In genomic region chr9:136304456-136304855, GRCh38 we compare ENCODE assay signal across 20 cellular contexts. TPM values are rescaled to one million over a fixed set of nuclear protein-coding genes. Genes with fewer than 3 reads are reported as not detected.
DNase-seq lines count a peak whose midpoint lies in the region; ATAC-seq and TF ChIP-seq lines count a peak whose summit lies in the region.
"Had no signal": no experiment of that assay in that cellular context is flagged by ENCODE, and none has a peak within 500 bp of the region (broad histone marks: within the 10 kb centered on the region; RNA-seq: fewer than 3 reads in every experiment).

No MANE protein-coding gene starts in this region.

- no peak overlapping the region for H4K8ac ChIP-seq in neuronal stem cell (ENCODE audit: low read depth, low read length)

- peaks cover 9% of the 10 kb centered on the region for H3K9me3 Mint-ChIP-seq in glutamatergic neuron (ENCODE audit: unreplicated experiment)
- H3K9me3 Mint-ChIP-seq: CD4-positive, alpha-beta memory T cell; CD4-positive, CD25-positive, alpha-beta regulatory T cell; CD8-positive, alpha-beta memory T cell had no signal

- no peak overlapping the region for H3K27ac Mint-ChIP-seq in glutamatergic neuron (ENCODE audit: unreplicated experiment)
- H3K27ac Mint-ChIP-seq: CD14-positive monocyte; CD4-positive, alpha-beta memory T cell; CD4-positive, CD25-positive, alpha-beta regulatory T cell; CD8-positive, alpha-beta memory T cell had no signal

- H3K79me1 ChIP-seq in neuronal stem cell (ENCODE audit: low read depth, low read length): no peaks in the 10 kb centered on the region

- 81% methylated on average over 10 of the region's 10 CpGs for WGBS in right cardiac atrium
- WGBS in neuronal stem cell (ENCODE audit: extremely low coverage in 2 of 2, insufficient read length in 2 of 2, insufficient replicate concordance in 1 of 2), 2 donors: no CpG with 5 or more reads among the region's 10 CpGs

- H3K4me3 ChIP-seq in right cardiac atrium (ENCODE audit: low read length) (no peak overlapping the region), neuronal stem cell (ENCODE audit: low read length in 2 of 2) (no peak overlapping the region)
- no peak overlapping the region for H3K4me3 ChIP-seq in BLaER1 treated with 17β-estradiol and CSF1 and Interleukin-3, amounts not matched to agents 10 nM and 100 nM

- peak overlapping the region; percentile 21 for H3K14ac ChIP-seq in neuronal stem cell (ENCODE audit: low read length)

- H3K27me3 Mint-ChIP-seq in glutamatergic neuron (ENCODE audit: unreplicated experiment): peaks cover 4% of the 10 kb centered on the region
- H3K27me3 Mint-ChIP-seq: CD4-positive, CD25-positive, alpha-beta regulatory T cell had no signal

- peaks cover 7% of the 10 kb centered on the region for H3K4me1 Mint-ChIP-seq in glutamatergic neuron (ENCODE audit: low read depth, unreplicated experiment)

- H3K27ac ChIP-seq in right cardiac atrium (ENCODE audit: low read length) (no peak overlapping the region), neuronal stem cell (replicated peaks; ENCODE audit: low read length) (no peak overlapping the region)
- H3K27ac ChIP-seq in BLaER1 treated with 17β-estradiol and CSF1 and Interleukin-3, amounts not matched to agents 10 nM and 100 nM: no peak overlapping the region

- peak overlapping the region in 9 of 11 experiments; percentile 76 to 98 (median 93); a peak in 18 of 22 replicates for H3K4me2 ChIP-seq in BLaER1 treated with 17β-estradiol and CSF1 and Interleukin-3, amounts not matched to agents 10 nM and 100 nM
- H3K4me2 ChIP-seq in neuronal stem cell (ENCODE audit: insufficient read depth, low read length, poor library complexity, severe bottlenecking): no peak overlapping the region

- H3K23ac ChIP-seq in neuronal stem cell (ENCODE audit: low read depth, low read length, poor library complexity): no peak overlapping the region

- no peak for TF ChIP-seq CTCF in glutamatergic neuron (IDR thresholded peaks at IDR 0.05; ENCODE audit: partially characterized antibody, unreplicated experiment)

- H3K4me3 Mint-ChIP-seq in glutamatergic neuron (ENCODE audit: unreplicated experiment): no peak overlapping the region
- H3K4me3 Mint-ChIP-seq: CD14-positive monocyte; CD4-positive, alpha-beta memory T cell; CD4-positive, CD25-positive, alpha-beta regulatory T cell; CD8-positive, alpha-beta memory T cell had no signal

- no peak overlapping the region for H3K4ac ChIP-seq in neuronal stem cell (ENCODE audit: low read length)

- no peaks in the 10 kb centered on the region for H3K4me1 ChIP-seq in right cardiac atrium (ENCODE audit: control insufficient read depth, insufficient read depth, low read length)
- H3K4me1 ChIP-seq in BLaER1 treated with 17β-estradiol and CSF1 and Interleukin-3, amounts not matched to agents 10 nM and 100 nM: peaks cover 31 to 99% (median 94%) of the 10 kb centered on the region in 10 experiments
- H3K4me1 ChIP-seq in neuronal stem cell (ENCODE audit: control insufficient read depth in 2 of 2, insufficient read depth in 1 of 2, low read depth in 1 of 2, low read length in 2 of 2): peaks cover 5 to 8% of the 10 kb centered on the region in 2 donors

- no peaks in the 10 kb centered on the region for H3K36me3 ChIP-seq in BLaER1 treated with 17β-estradiol and CSF1 and Interleukin-3, amounts not matched to agents 10 nM and 100 nM
- peaks cover 0 to 2% of the 10 kb centered on the region in 2 donors for H3K36me3 ChIP-seq in neuronal stem cell (replicated peaks in 1 of 2; ENCODE audit: control insufficient read depth in 2 of 2, insufficient read depth in 2 of 2, low read length in 2 of 2)
- H3K36me3 ChIP-seq: BE2C had no signal

- peak overlapping the region; percentile 52 for H2BK15ac ChIP-seq in neuronal stem cell (ENCODE audit: low read length)

- no peaks in the 10 kb centered on the region for H3K27me3 ChIP-seq in right cardiac atrium (ENCODE audit: control insufficient read depth, insufficient read depth)
- H3K27me3 ChIP-seq in BLaER1 treated with 17β-estradiol and CSF1 and Interleukin-3, amounts not matched to agents 10 nM and 100 nM: peaks cover 0 to 38% (median 0%) of the 10 kb centered on the region in 11 experiments; a peak in 7 of 22 replicates
- H3K27me3 ChIP-seq in neuronal stem cell (ENCODE audit: control insufficient read depth in 3 of 3, insufficient read depth in 3 of 3, low read depth in 1 of 3, low read length in 3 of 3): peaks cover 0 to 14% (median 3%) of the 10 kb centered on the region in 3 experiments
- H3K27me3 ChIP-seq: BE2C had no signal

- intact Hi-C loops in right cardiac atrium (cut with DNase I) (no loop called here), cardiac septum (cut with DNase I) (no loop called here)

- peak overlapping the region; percentile 60 for H3K18ac ChIP-seq in neuronal stem cell (ENCODE audit: low read length)

- H2AK5ac ChIP-seq in neuronal stem cell (ENCODE audit: low read depth, low read length): peak overlapping the region; percentile 79

- H2BK12ac ChIP-seq in neuronal stem cell (ENCODE audit: low read length): peak overlapping the region; percentile 58

- H3K9ac ChIP-seq in BLaER1 treated with 17β-estradiol and CSF1 and Interleukin-3, amounts not matched to agents 10 nM and 100 nM: 0 out of 22 replicates have a peak overlapping the region, but pooled peaks of 1 of the 11 experiments have one; percentile 37
- H3K9ac ChIP-seq in neuronal stem cell (ENCODE audit: low read depth, low read length, poor library complexity): no peak overlapping the region

- DNase-seq in right cardiac atrium: peak in 2 of 3 donors; percentile 23 to 37
- DNase-seq in cardiac septum (ENCODE audit: low spot score): no peak
- peak; percentile 17 for DNase-seq in glutamatergic neuron
- no peak for DNase-seq in neuronal stem cell (ENCODE audit: low spot score)
- no peak for DNase-seq in OCI-M1 (lab: John Stamatoyannopoulos, UW)
- no peak for DNase-seq in DMS 273 (lab: John Stamatoyannopoulos, UW; ENCODE audit: unreplicated experiment)
- DNase-seq in hippocampal formation (lab: John Stamatoyannopoulos, UW): no peak
- DNase-seq: 8988T; ACHN; BE2C; C1 segment of cervical spinal cord; CD4-positive, alpha-beta memory T cell; CD4-positive, CD25-positive, alpha-beta regulatory T cell; CD8-positive, alpha-beta memory T cell; COR-L47; GF-D8 had no signal

- no peak overlapping the region for H2AFZ ChIP-seq in neuronal stem cell (ENCODE audit: low read length)

- H3K36me3 Mint-ChIP-seq in glutamatergic neuron (ENCODE audit: unreplicated experiment): no peaks in the 10 kb centered on the region
- H3K36me3 Mint-ChIP-seq: CD14-positive monocyte; CD4-positive, alpha-beta memory T cell; CD4-positive, CD25-positive, alpha-beta regulatory T cell; CD8-positive, alpha-beta memory T cell had no signal

- no peaks in the 10 kb centered on the region for H3K9me3 ChIP-seq in right cardiac atrium (ENCODE audit: control insufficient read depth, low read length)
- H3K9me3 ChIP-seq in BLaER1 treated with 17β-estradiol and CSF1 and Interleukin-3, amounts not matched to agents 10 nM and 100 nM (replicated peaks in 1 of 11): no peaks in the 10 kb centered on the region
- H3K9me3 ChIP-seq in neuronal stem cell (replicated peaks in 1 of 2; ENCODE audit: control insufficient read depth in 2 of 2, insufficient read depth in 1 of 2, low read depth in 1 of 2, low read length in 2 of 2): peaks cover 0 to 10% of the 10 kb centered on the region in 2 donors
- H3K9me3 ChIP-seq: BE2C had no signal

- ATAC-seq in right cardiac atrium: no peak

- H4K91ac ChIP-seq in neuronal stem cell (ENCODE audit: low read depth, low read length, poor library complexity): no peak overlapping the region

- no peak overlapping the region for H2BK120ac ChIP-seq in neuronal stem cell (ENCODE audit: low read depth, low read length)

- peaks cover 0 to 35% (median 18%) of the 10 kb centered on the region in 11 experiments; a peak in 12 of 22 replicates for H4K20me1 ChIP-seq in BLaER1 treated with 17β-estradiol and CSF1 and Interleukin-3, amounts not matched to agents 10 nM and 100 nM

- no peak overlapping the region for H2BK5ac ChIP-seq in neuronal stem cell (ENCODE audit: low read length)

RNA-seq across cellular contexts. Expression of gene CCDC187, which starts 0.6 kb away (rescaled TPM):
- total RNA-seq in right cardiac atrium (not detected), cardiac septum (0.03 TPM), glutamatergic neuron (ENCODE audit: unreplicated experiment) (15.8 TPM)
- not detected for polyA plus RNA-seq in right cardiac atrium
- 0.08 TPM for polyA plus RNA-seq in neuronal stem cell (2013, experiment 1 of 2)
- polyA plus RNA-seq in neuronal stem cell (2013, experiment 2 of 2): 0.08 TPM
- total RNA-seq: A673; CD4-positive, alpha-beta memory T cell; CD4-positive, CD25-positive, alpha-beta regulatory T cell; CD8-positive, alpha-beta memory T cell had no signal
- polyA plus RNA-seq: AG04450; CD14-positive monocyte; CD4-positive, alpha-beta memory T cell; CD4-positive, CD25-positive, alpha-beta regulatory T cell; CD8-positive, alpha-beta memory T cell had no signal

RNA-seq across cellular contexts. Expression of gene GPSM1, which starts 22.9 kb away (rescaled TPM):
- total RNA-seq in right cardiac atrium (10 to 100 TPM; 46.3 to 90.6 (median 71.6) TPM), cardiac septum (35.1 TPM), glutamatergic neuron (ENCODE audit: unreplicated experiment) (140 TPM)
- 73.3 TPM for polyA plus RNA-seq in right cardiac atrium
- polyA plus RNA-seq in neuronal stem cell (2013, experiment 1 of 2): 37.4 TPM
- polyA plus RNA-seq in neuronal stem cell (2013, experiment 2 of 2): 37.2 TPM

RNA-seq across cellular contexts. Expression of gene QSOX2, which starts 58.8 kb away (rescaled TPM):
- 1 to 10 TPM; 5.3 to 9.0 (median 7.5) TPM for total RNA-seq in right cardiac atrium
- 4.5 TPM for polyA plus RNA-seq in right cardiac atrium
- 7.2 TPM for total RNA-seq in cardiac septum
- total RNA-seq in glutamatergic neuron (ENCODE audit: unreplicated experiment): 21.2 TPM
- 11.3 TPM for polyA plus RNA-seq in neuronal stem cell (2013, experiment 1 of 2)
- polyA plus RNA-seq in neuronal stem cell (2013, experiment 2 of 2): 11.5 TPM

RNA-seq across cellular contexts. Expression of gene DNLZ, which starts 59.1 kb away (rescaled TPM):
- total RNA-seq in right cardiac atrium (10 to 100 TPM; 15.2 to 24.9 (median 22.2) TPM), cardiac septum (34.1 TPM), glutamatergic neuron (ENCODE audit: unreplicated experiment) (16.5 TPM)
- 17.1 TPM for polyA plus RNA-seq in right cardiac atrium
- polyA plus RNA-seq in neuronal stem cell (2013, experiment 1 of 2): 6.7 TPM
- 6.9 TPM for polyA plus RNA-seq in neuronal stem cell (2013, experiment 2 of 2)

Comparison
In these comparisons a context has a peak if more than half of its experiments do, and no peak if none do; other contexts are left out.
1. DNase-seq: peak in right cardiac atrium (2 of 3) and glutamatergic neuron (single experiment); none in cardiac septum (single experiment), neuronal stem cell (single experiment), OCI-M1 (single experiment), DMS 273 (single experiment) and hippocampal formation (0 of 2).
2. RNA of gene CCDC187, which starts 0.6 kb away (total RNA-seq): 15.8 TPM in glutamatergic neuron (single experiment); 0.03 TPM in cardiac septum (single experiment) and not detected in right cardiac atrium; every median in the first group is over 10 times any median in the second.